ENCODE assay signal across 13 cellular contexts in the genomic region with DNA sequence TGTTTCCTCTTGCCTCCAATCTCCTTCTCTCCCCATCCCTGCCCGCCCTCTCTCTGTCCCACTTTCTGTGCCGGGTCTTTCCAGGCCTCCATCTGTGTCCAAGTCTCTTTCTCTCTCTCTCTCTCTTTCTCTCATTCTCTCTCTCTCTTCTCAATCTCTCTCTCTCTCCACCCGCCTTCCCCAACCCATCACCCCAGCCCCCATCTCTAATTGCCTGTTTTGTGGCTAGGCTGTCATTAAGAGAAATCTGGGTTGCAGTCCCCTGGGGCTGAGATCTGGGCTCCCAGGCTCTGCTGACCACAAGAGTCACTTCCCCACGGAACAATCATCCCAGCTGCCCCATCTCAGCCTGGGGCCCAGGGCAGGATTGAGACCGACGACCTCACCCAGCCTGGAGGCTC. TPM values are rescaled to one million over a fixed set of nuclear protein-coding genes. Genes with fewer than 3 reads are reported as not detected.
DNase-seq lines count a peak whose midpoint lies in the region; TF ChIP-seq lines count a peak whose summit lies in the region.
"Had no signal": no experiment of that assay in that cellular context is flagged by ENCODE, and none has a peak within 500 bp of the region (broad histone marks: within the 10 kb centered on the region; RNA-seq: fewer than 3 reads in every experiment).

No MANE protein-coding gene starts in this region.

- H3K36me3 ChIP-seq in ectodermal cell (ENCODE audit: control insufficient read depth, insufficient read depth, low read length) (no peaks in the 10 kb centered on the region), muscle layer of duodenum (ENCODE audit: control insufficient read depth in 1 of 2, insufficient read depth in 2 of 2, low read length in 2 of 2) (no peaks in the 10 kb centered on the region), tibial nerve (peaks cover 0 to 28% (median 0%) of the 10 kb centered on the region in 3 donors)

- WGBS in ectodermal cell, 2 experiments: 42 to 43% methylated on average over 6 of the region's 6 CpGs
- 8 to 12% methylated on average over 6 of the region's 6 CpGs for WGBS in tibial nerve, 2 donors

- TF ChIP-seq CTCF in tibial nerve (IDR thresholded peaks at IDR 0.05): no peak

- H3K27me3 ChIP-seq in ectodermal cell (ENCODE audit: control insufficient read depth, insufficient read depth, low read length, poor library complexity, severe bottlenecking): peaks cover 45% of the 10 kb centered on the region
- peaks cover 19% of the 10 kb centered on the region for H3K27me3 ChIP-seq in muscle layer of duodenum (ENCODE audit: low read depth, low read length)
- peaks cover 0 to 11% of the 10 kb centered on the region in 2 donors for H3K27me3 ChIP-seq in tibial nerve

- H3K27ac ChIP-seq in ectodermal cell (ENCODE audit: insufficient read depth, low read depth, low read length, poor library complexity, severe bottlenecking) (peak overlapping the region; percentile 44), muscle layer of duodenum (ENCODE audit: low read length) (peak overlapping the region; percentile 60), tibial nerve (peak overlapping the region; percentile 70 to 91 (median 80))
- H3K27ac ChIP-seq: epithelial cell of prostate had no signal

- no peak for TF ChIP-seq POLR2A in tibial nerve (IDR thresholded peaks at IDR 0.05)

- H3K4me3 ChIP-seq in ectodermal cell (ENCODE audit: insufficient read depth, low read depth, low read length) (no peak overlapping the region), muscle layer of duodenum (ENCODE audit: low read depth in 1 of 2, low read length in 2 of 2) (no peak overlapping the region), tibial nerve (peak overlapping the region in 1 of 4 donors; percentile 80)
- H3K4me3 ChIP-seq: lung had no signal

- TF ChIP-seq EP300 in tibial nerve (IDR thresholded peaks at IDR 0.05): no peak

- DNase-seq in LHCN-M2 (ENCODE audit: low read depth) (peak; percentile 67), tibial nerve (ENCODE audit: low spot score in 2 of 2) (peak in 1 of 2 donors; percentile 15), NCI-H1694 treated with DMSO at 0.1 percent for 48 hours (lab: John Stamatoyannopoulos, UW) (no peak), NCI-H1105 (lab: John Stamatoyannopoulos, UW) (no peak), NCI-H1417 treated with DMSO at 0.1 percent for 48 hours (lab: John Stamatoyannopoulos, UW) (no peak)
- no peak for DNase-seq in activated CD4-positive, alpha-beta T cell treated with anti-CD3 and anti-CD28 coated beads, Interleukin-2, amount 50 U/mL, for 4 hours
- DNase-seq: activated naive CD4-positive, alpha-beta T cell treated with anti-CD3 and anti-CD28 coated beads for 36 hours; NCI-H187; stimulated activated CD4-positive, alpha-beta T cell treated with anti-CD3 and anti-CD28 coated beads, Interleukin-15, amount 100 ng/mL, for 24 hours had no signal

- H3K4me1 ChIP-seq in ectodermal cell (ENCODE audit: control insufficient read depth, insufficient read depth, low read length) (peaks cover 22% of the 10 kb centered on the region), muscle layer of duodenum (ENCODE audit: control insufficient read depth in 1 of 2, insufficient read depth in 2 of 2, low read length in 2 of 2) (peaks cover 0 to 25% of the 10 kb centered on the region in 2 donors), tibial nerve (peaks cover 3 to 78% (median 34%) of the 10 kb centered on the region in 4 donors)

- H3K9me3 ChIP-seq in ectodermal cell (ENCODE audit: control insufficient read depth, low read length): no peaks in the 10 kb centered on the region
- H3K9me3 ChIP-seq in muscle layer of duodenum (ENCODE audit: control insufficient read depth in 1 of 2, low read length in 2 of 2): no peaks in the 10 kb centered on the region
- no peaks in the 10 kb centered on the region for H3K9me3 ChIP-seq in tibial nerve

RNA-seq across cellular contexts. Expression of a gene that starts 2.5 kb away (rescaled TPM):
- 0.58 and 0.80 TPM in 2 replicates for total RNA-seq in LHCN-M2 (2014; rRNA removed)
- 0.18 TPM for polyA plus RNA-seq in LHCN-M2 (2012)
- polyA plus RNA-seq in ectodermal cell (2013, experiment 1 of 4): 2.4 TPM
- polyA plus RNA-seq in ectodermal cell (2013, experiment 2 of 4): 2.5 TPM
- 1.5 TPM for polyA plus RNA-seq in ectodermal cell (2013, experiment 3 of 4)
- polyA plus RNA-seq in ectodermal cell (2013, experiment 4 of 4): 2.3 TPM
- total RNA-seq in tibial nerve: 100 to 1,000 TPM in 1 of 4 donors, 10 to 100 TPM in 3; 41.3 to 102 (median 56.3) TPM

RNA-seq across cellular contexts. Expression of a gene that starts 5.5 kb away (rescaled TPM):
- total RNA-seq in LHCN-M2 (2014; rRNA removed) (not detected in 2 replicates), tibial nerve (not detected)
- polyA plus RNA-seq in LHCN-M2 (2012): not detected
- polyA plus RNA-seq in ectodermal cell (2013, experiment 1 of 4): not detected
- polyA plus RNA-seq in ectodermal cell (2013, experiment 2 of 4): not detected
- 0.43 TPM for polyA plus RNA-seq in ectodermal cell (2013, experiment 3 of 4)
- polyA plus RNA-seq in ectodermal cell (2013, experiment 4 of 4): not detected
- total RNA-seq: activated naive CD4-positive, alpha-beta T cell treated with anti-CD3 and anti-CD28 coated beads for 36 hours; lung had no signal
- polyA plus RNA-seq: lung had no signal

Comparison
In these comparisons a context has a peak if more than half of its experiments do, and no peak if none do; other contexts are left out.
1. RNA of a gene that starts 2.5 kb away (total RNA-seq): 41.3 to 102 TPM in tibial nerve; 0.58 to 0.80 TPM in LHCN-M2; every median in the first group is over 10 times any median in the second.
2. Peak in every context shown above with its lines, with median percentiles within 50 percentile points of each other: H3K27ac ChIP-seq.